In the genomic region with DNA sequence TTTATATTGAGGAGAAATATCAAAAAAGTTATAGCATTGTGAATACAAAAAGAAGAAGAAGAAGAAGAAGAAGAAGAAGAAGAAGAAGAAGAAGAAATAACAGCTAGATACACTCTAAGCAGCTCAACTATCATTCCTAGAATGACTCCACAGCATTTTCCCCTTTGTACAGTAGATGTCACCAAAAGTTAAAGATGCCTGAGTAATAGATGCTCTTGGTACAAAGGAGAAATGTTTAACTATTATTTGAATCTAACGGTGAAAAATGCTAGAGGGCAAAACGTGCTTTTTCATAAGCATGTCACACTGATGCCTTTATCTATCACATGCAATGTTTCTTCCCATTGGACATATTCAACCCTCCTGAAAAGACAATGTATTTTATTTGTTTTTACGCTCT, we compare ENCODE assay signal across 8 cellular contexts.
DNase-seq lines count a peak whose midpoint lies in the region; ATAC-seq and TF ChIP-seq lines count a peak whose summit lies in the region.
"Had no signal": no experiment of that assay in that cellular context is flagged by ENCODE, and none has a peak within 500 bp of the region (broad histone marks: within the 10 kb centered on the region; RNA-seq: fewer than 3 reads in every experiment).

No MANE protein-coding gene starts in this region.

- peak; percentile 59 for ATAC-seq in HG03520 (IDR thresholded peaks at IDR 0.05; ENCODE audit: unreplicated experiment)
- ATAC-seq in GM21717 (IDR thresholded peaks at IDR 0.05; ENCODE audit: unreplicated experiment) = no peak
- no peak for ATAC-seq in HG03460 (IDR thresholded peaks at IDR 0.05; ENCODE audit: unreplicated experiment)

- peak; percentile 36 for TF ChIP-seq CTCF in GM13977 (IDR thresholded peaks at IDR 0.05; ENCODE audit: extremely low read depth, insufficient read depth, missing control alignments)
- TF ChIP-seq CTCF in adrenal gland (IDR thresholded peaks at IDR 0.05) = peak; percentile 15 to 81 (median 55)

- no peak overlapping the region for H3K4me3 ChIP-seq in adrenal gland

- no peak for TF ChIP-seq POLR2A in adrenal gland (IDR thresholded peaks at IDR 0.05)

- H3K9me3 ChIP-seq in adrenal gland (replicated peaks in 1 of 3) = no peaks in the 10 kb centered on the region

- WGBS in adrenal gland, 4 donors = 33 to 38% (median 34%) methylated on average over 3 of the region's 3 CpGs

- no peak overlapping the region for H3K27ac ChIP-seq in adrenal gland
- H3K27ac ChIP-seq: epithelial cell of prostate had no signal

- peak; percentile 44 for DNase-seq in GM13977 (ENCODE audit: low spot score)
- DNase-seq in adrenal gland = no peak
- peak; percentile 31 for DNase-seq in myocyte (ENCODE audit: low read depth)
- no peak for DNase-seq in effector CD4-positive, alpha-beta T cell

- H3K36me3 ChIP-seq in adrenal gland (replicated peaks in 1 of 2) = no peaks in the 10 kb centered on the region

- no peaks in the 10 kb centered on the region for H3K4me1 ChIP-seq in adrenal gland (replicated peaks in 1 of 2)

- no peaks in the 10 kb centered on the region for H3K27me3 ChIP-seq in adrenal gland

- in situ Hi-C loops in GM13977 (cut with MboI; ENCODE audit: low pct_unique_long_range_greater_than_20kb, low sequenced_read_pairs, unreplicated experiment) = no loop called here

- intact Hi-C loops in adrenal gland (cut with DNase I) = loop anchor here in 1 of 2 donors (5.0 to 10.0 kb wide), 2 partner anchors 169 to 416 kb away; no protein-coding TSS in a partner anchor

Comparison
In these comparisons a context has a peak if more than half of its experiments do, and no peak if none do; other contexts are left out.
1. DNase-seq: peak in GM13977 (single experiment) and myocyte (single experiment); none in adrenal gland (0 of 7) and effector CD4-positive, alpha-beta T cell (single experiment).